ENCODE assay signal across 27 cellular contexts in the genomic region with DNA sequence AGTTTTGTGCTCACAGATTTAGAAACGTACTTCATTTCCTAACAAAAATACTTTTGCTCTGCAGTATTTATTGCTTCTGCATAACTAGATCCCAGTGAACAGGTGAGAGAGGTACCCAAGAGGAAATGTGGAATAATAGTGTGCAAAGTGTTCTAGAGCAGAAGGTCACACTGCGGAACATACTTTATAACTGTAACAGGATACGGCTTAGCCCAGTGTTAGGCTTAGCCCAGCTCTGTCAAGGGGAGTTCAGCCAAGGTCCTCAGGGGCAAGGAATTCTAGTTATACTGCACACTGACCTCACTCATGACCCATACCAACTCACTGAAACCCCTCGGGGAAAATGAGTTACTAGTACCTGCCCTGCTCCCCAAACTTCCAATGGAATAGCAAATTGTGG. TPM values are rescaled to one million over a fixed set of nuclear protein-coding genes. Genes with fewer than 3 reads are reported as not detected.
A peak's percentile ranks its signal among the peaks of the same experiment; 100 is the strongest.
DNase-seq lines count a peak whose midpoint lies in the region; ATAC-seq, FAIRE-seq and TF ChIP-seq lines count a peak whose summit lies in the region.
"Had no signal": no experiment of that assay in that cellular context is flagged by ENCODE, and none has a peak within 500 bp of the region (broad histone marks: within the 10 kb centered on the region; RNA-seq: fewer than 3 reads in every experiment).

No MANE protein-coding gene starts in this region.

- H3K27me3 ChIP-seq in HCT116 (ENCODE audit: insufficient read depth, low read length) (no peaks in the 10 kb centered on the region), PC-9 (ENCODE audit: insufficient read depth, low read depth) (no peaks in the 10 kb centered on the region), keratinocyte (ENCODE audit: control insufficient read depth, extremely low read depth, insufficient read depth, low read length) (no peaks in the 10 kb centered on the region), gastrocnemius medialis (no peaks in the 10 kb centered on the region)
- H3K27me3 ChIP-seq: ascending aorta, suprapubic skin had no signal

- intact Hi-C loops in HCT116 (cut with micrococcal nuclease) (no loop called here), PC-9 (cut with micrococcal nuclease; ENCODE audit: unreplicated experiment) (no loop called here), gastrocnemius medialis (cut with DNase I; ENCODE audit: low total_unique reads) (no loop called here)
- intact Hi-C loops in activated T-helper 2 cell treated with anti-CD3 and anti-CD28 coated beads, Interferon-gamma antibody, Interleukin-2, Interleukin-4, amounts not matched to agents 10 μg/mL and 5 μg/mL and 100 μg/mL, durations not matched to agents 14 hours and 24 hours and 36 hours (cut with micrococcal nuclease), result no loop called here

- H3K27ac ChIP-seq in HCT116 (ENCODE audit: low read depth, low read length) (peak overlapping the region; percentile 64), PC-9 (peak overlapping the region; percentile 45), keratinocyte (ENCODE audit: control insufficient read depth, insufficient read depth, low read length) (no peak overlapping the region), gastrocnemius medialis (peak overlapping the region; percentile 72 to 90 (median 78))
- H3K27ac ChIP-seq: ascending aorta, parathyroid adenoma, skin epidermis, suprapubic skin had no signal

- TF ChIP-seq POLR2A in HCT116 (IDR thresholded peaks at IDR 0.05; ENCODE audit: borderline replicate concordance, extremely low read depth, insufficient read depth, insufficient read length) (no peak), gastrocnemius medialis (IDR thresholded peaks at IDR 0.05) (no peak)

- peak; percentile 84 for FAIRE-seq in keratinocyte (lab: Jason Lieb, UNC)
- FAIRE-seq: GM12892 had no signal

- CTCF ChIA-PET in HCT116 (lab: Charles Lee), result no interaction called here
- CTCF ChIA-PET in PC-9 (lab: Charles Lee), result no interaction called here

- BruUV-seq in HCT116 (replicated peaks; lab: Mats Ljungman, UMichigan) (no TSS peak), PC-9 (replicated peaks; lab: Mats Ljungman, UMichigan) (no TSS peak)

- no peaks in the 10 kb centered on the region for H3K9me3 Mint-ChIP-seq in activated T-helper 2 cell treated with anti-CD3 and anti-CD28 coated beads, Interferon-gamma antibody, Interleukin-2, Interleukin-4, amounts not matched to agents 10 μg/mL and 5 μg/mL and 100 μg/mL, durations not matched to agents 14 hours and 24 hours and 36 hours
- H3K9me3 Mint-ChIP-seq: activated CD4-positive, alpha-beta T cell treated with anti-CD3 and anti-CD28 coated beads, Interleukin-2, amount 10 ng/mL, durations not matched to agents 24 days and 14 days; activated T-helper 1 cell treated with anti-CD3 and anti-CD28 coated beads, Interleukin-12 subunit alpha, Interleukin-12 subunit beta, Interleukin-2, Interleukin-4 antibody, amounts not matched to agents 30 ng/mL and 10 ng/mL and 1 ng/mL, durations not matched to agents 14 hours and 24 hours and 36 hours; CD4-positive, alpha-beta T cell had no signal

- dilution Hi-C loops in keratinocyte (cut with MboI; ENCODE audit: extremely low pct_ligation_motif_present, low sequenced_read_pairs), result no loop called here

- no peaks in the 10 kb centered on the region for H3K9me3 ChIP-seq in HCT116 (ENCODE audit: control insufficient read depth in 1 of 2, insufficient read depth in 1 of 2, low read depth in 1 of 2, low read length in 2 of 2)
- no peaks in the 10 kb centered on the region for H3K9me3 ChIP-seq in PC-9 (ENCODE audit: insufficient read depth, low read depth)
- H3K9me3 ChIP-seq in keratinocyte (ENCODE audit: control insufficient read depth, low read depth, low read length), result no peaks in the 10 kb centered on the region
- no peaks in the 10 kb centered on the region for H3K9me3 ChIP-seq in gastrocnemius medialis
- H3K9me3 ChIP-seq: ascending aorta, suprapubic skin had no signal

- H3K4me3 Mint-ChIP-seq in activated T-helper 2 cell treated with anti-CD3 and anti-CD28 coated beads, Interferon-gamma antibody, Interleukin-2, Interleukin-4, amounts not matched to agents 10 μg/mL and 5 μg/mL and 100 μg/mL, durations not matched to agents 14 hours and 24 hours and 36 hours (ENCODE audit: low read depth), result no peak overlapping the region
- H3K4me3 Mint-ChIP-seq: activated CD4-positive, alpha-beta T cell treated with anti-CD3 and anti-CD28 coated beads, Interleukin-2, amount 10 ng/mL, durations not matched to agents 24 days and 14 days; activated naive CD8-positive, alpha-beta T cell; activated T-helper 1 cell treated with anti-CD3 and anti-CD28 coated beads, Interleukin-12 subunit alpha, Interleukin-12 subunit beta, Interleukin-2, Interleukin-4 antibody, amounts not matched to agents 30 ng/mL and 10 ng/mL and 1 ng/mL, durations not matched to agents 14 hours and 24 hours and 36 hours; CD4-positive, alpha-beta T cell; naive thymus-derived CD4-positive, alpha-beta T cell; T-helper 17 cell had no signal

- no peak overlapping the region for H3K27ac Mint-ChIP-seq in activated T-helper 2 cell treated with anti-CD3 and anti-CD28 coated beads, Interferon-gamma antibody, Interleukin-2, Interleukin-4, amounts not matched to agents 10 μg/mL and 5 μg/mL and 100 μg/mL, durations not matched to agents 14 hours and 24 hours and 36 hours
- H3K27ac Mint-ChIP-seq: activated CD4-positive, alpha-beta T cell treated with anti-CD3 and anti-CD28 coated beads, Interleukin-2, amount 10 ng/mL, durations not matched to agents 24 days and 14 days; activated naive CD8-positive, alpha-beta T cell; activated T-helper 1 cell treated with anti-CD3 and anti-CD28 coated beads, Interleukin-12 subunit alpha, Interleukin-12 subunit beta, Interleukin-2, Interleukin-4 antibody, amounts not matched to agents 30 ng/mL and 10 ng/mL and 1 ng/mL, durations not matched to agents 14 hours and 24 hours and 36 hours; CD4-positive, alpha-beta T cell; naive thymus-derived CD4-positive, alpha-beta T cell; T-helper 17 cell had no signal

- H3K36me3 Mint-ChIP-seq in activated T-helper 2 cell treated with anti-CD3 and anti-CD28 coated beads, Interferon-gamma antibody, Interleukin-2, Interleukin-4, amounts not matched to agents 10 μg/mL and 5 μg/mL and 100 μg/mL, durations not matched to agents 14 hours and 24 hours and 36 hours (ENCODE audit: low read depth), result no peaks in the 10 kb centered on the region
- H3K36me3 Mint-ChIP-seq: activated naive CD8-positive, alpha-beta T cell; naive thymus-derived CD4-positive, alpha-beta T cell had no signal

- peak overlapping the region; percentile 48 for H3K9ac ChIP-seq in HCT116 (ENCODE audit: low read length)
- no peak overlapping the region for H3K9ac ChIP-seq in keratinocyte (ENCODE audit: control insufficient read depth, extremely low read depth, insufficient read depth, low read length)
- H3K9ac ChIP-seq: parathyroid adenoma had no signal

- H3K4me2 ChIP-seq in HCT116 (ENCODE audit: low read length) (peak overlapping the region; percentile 64), PC-9 (peak overlapping the region; percentile 34), keratinocyte (ENCODE audit: control insufficient read depth, extremely low read depth, insufficient read depth, low read depth, low read length) (no peak overlapping the region)

- H3K4me3 ChIP-seq in HCT116 (replicated peaks in 1 of 2; ENCODE audit: low read depth in 1 of 2, low read length in 2 of 2) (peak overlapping the region in 1 of 2 experiments; percentile 37; a peak in 2 of 4 replicates), PC-9 (no peak overlapping the region), keratinocyte (ENCODE audit: control insufficient read depth in 2 of 3, extremely low read depth in 1 of 3, insufficient read depth in 2 of 3, low read depth in 1 of 3, low read length in 3 of 3) (no peak overlapping the region), gastrocnemius medialis (no peak overlapping the region)
- H3K4me3 ChIP-seq: ascending aorta, skin epidermis, suprapubic skin had no signal

- RAD21 ChIA-PET in HCT116 (lab: Charles Lee; ENCODE audit: low non-redundant PET in 1 of 2, low total read pairs in 2 of 2, uncharacterized antibody in 2 of 2, unreplicated experiment in 2 of 2), result no interaction called here

- H4K20me1 ChIP-seq in HCT116 (ENCODE audit: insufficient read depth) (no peaks in the 10 kb centered on the region), PC-9 (ENCODE audit: insufficient read depth) (no peaks in the 10 kb centered on the region), keratinocyte (ENCODE audit: control insufficient read depth, extremely low read depth, insufficient read depth, low read length) (peaks cover 12% of the 10 kb centered on the region)

- no peak for TF ChIP-seq RAD21 in HCT116 (IDR thresholded peaks at IDR 0.05; ENCODE audit: low read depth)

- peaks cover 3% of the 10 kb centered on the region for H3K27me3 Mint-ChIP-seq in activated T-helper 2 cell treated with anti-CD3 and anti-CD28 coated beads, Interferon-gamma antibody, Interleukin-2, Interleukin-4, amounts not matched to agents 10 μg/mL and 5 μg/mL and 100 μg/mL, durations not matched to agents 14 hours and 24 hours and 36 hours (ENCODE audit: low read depth)

- POLR2A ChIA-PET in HCT116 (lab: Charles Lee) (no interaction called here), PC-9 (lab: Charles Lee; ENCODE audit: unreplicated experiment) (interaction anchor here (0.7 kb wide), 1 partner anchor 53 kb away, joined by 8 read pairs; no protein-coding TSS in a partner anchor)

- peaks cover 19% of the 10 kb centered on the region for H3F3A ChIP-seq in PC-9 (ENCODE audit: insufficient read depth, low read depth)

- TF ChIP-seq CTCF in HCT116 (IDR thresholded peaks at IDR 0.05 in 2 of 3, conservative IDR thresholded peaks at IDR 0.05 in 1 of 3; ENCODE audit: borderline replicate concordance in 1 of 3, insufficient read depth in 1 of 3, low read depth in 2 of 3, low read length in 2 of 3) (no peak), PC-9 (conservative IDR thresholded peaks at IDR 0.05) (no peak), keratinocyte (optimal IDR thresholded peaks at IDR 0.05 in 1 of 3, IDR thresholded peaks at IDR 0.05 in 1 of 3, conservative IDR thresholded peaks at IDR 0.05 in 1 of 3; ENCODE audit: extremely low read depth in 1 of 3, insufficient read depth in 2 of 3, low read length in 3 of 3) (no peak), gastrocnemius medialis (IDR thresholded peaks at IDR 0.05 in 4 of 5, conservative IDR thresholded peaks at IDR 0.05 in 1 of 5) (no peak), GM10266 (IDR thresholded peaks at IDR 0.05; ENCODE audit: control insufficient read depth, insufficient read depth, low read depth, missing control alignments) (no peak)

- H3K4me1 Mint-ChIP-seq in activated T-helper 2 cell treated with anti-CD3 and anti-CD28 coated beads, Interferon-gamma antibody, Interleukin-2, Interleukin-4, amounts not matched to agents 10 μg/mL and 5 μg/mL and 100 μg/mL, durations not matched to agents 14 hours and 24 hours and 36 hours (ENCODE audit: low read depth), result peaks cover 8% of the 10 kb centered on the region
- H3K4me1 Mint-ChIP-seq: activated CD4-positive, alpha-beta T cell treated with anti-CD3 and anti-CD28 coated beads, Interleukin-2, amount 10 ng/mL, durations not matched to agents 24 days and 14 days had no signal

- no peaks in the 10 kb centered on the region for H3K9me2 ChIP-seq in HCT116 (ENCODE audit: insufficient read depth)
- H3K9me2 ChIP-seq in PC-9 (ENCODE audit: insufficient read depth), result no peaks in the 10 kb centered on the region

- H3K36me3 ChIP-seq in HCT116 (ENCODE audit: control insufficient read depth in 1 of 2, insufficient read depth in 2 of 2, low read length in 2 of 2) (no peaks in the 10 kb centered on the region), PC-9 (ENCODE audit: low read depth) (no peaks in the 10 kb centered on the region), keratinocyte (ENCODE audit: control insufficient read depth in 2 of 2, extremely low read depth in 1 of 2, insufficient read depth in 2 of 2, low read length in 2 of 2) (peaks cover 3 to 8% of the 10 kb centered on the region in 2 experiments), gastrocnemius medialis (no peaks in the 10 kb centered on the region)
- H3K36me3 ChIP-seq: ascending aorta, suprapubic skin had no signal

- H3K79me2 ChIP-seq in HCT116 (ENCODE audit: insufficient read depth, low read length) (peaks cover 80% of the 10 kb centered on the region), PC-9 (ENCODE audit: low read depth) (peaks cover 73% of the 10 kb centered on the region), keratinocyte (ENCODE audit: control insufficient read depth, insufficient read depth, low read length) (peaks cover 96% of the 10 kb centered on the region)
- H3K79me2 ChIP-seq: parathyroid adenoma had no signal

- H2AFZ ChIP-seq in HCT116 (ENCODE audit: low read depth, low read length, poor library complexity, severe bottlenecking) (no peak overlapping the region), PC-9 (no peak overlapping the region), keratinocyte (ENCODE audit: control insufficient read depth, low read length) (no peak overlapping the region)
- H2AFZ ChIP-seq: parathyroid adenoma had no signal

- DNase-seq in HCT116 (ENCODE audit: low read depth, low spot score) (no peak), PC-9 (peak; percentile 48 to 60), keratinocyte (ENCODE audit: low read depth, low spot score) (no peak), gastrocnemius medialis (peak; percentile 29 to 60), GM10266 (ENCODE audit: extremely low spot score) (no peak), NCI-H146 treated with DMSO at 0.1 percent for 48 hours (lab: John Stamatoyannopoulos, UW; ENCODE audit: unreplicated experiment) (no peak)
- DNase-seq in activated T-helper 2 cell treated with anti-CD3 and anti-CD28 coated beads, Interferon-gamma antibody, Interleukin-2, Interleukin-4, amounts not matched to agents 10 μg/mL and 5 μg/mL and 100 μg/mL, durations not matched to agents 14 hours and 24 hours and 36 hours (ENCODE audit: low spot score), result no peak
- DNase-seq: activated CD4-positive, alpha-beta T cell treated with anti-CD3 and anti-CD28 coated beads, Interleukin-2, amount 10 ng/mL, durations not matched to agents 24 days and 14 days; CD4-positive, alpha-beta T cell; central memory CD4-positive, alpha-beta T cell; DMS53; hippocampal formation; mammary epithelial cell; naive thymus-derived CD4-positive, alpha-beta T cell; NCI-H1417 treated with DMSO at 0.1 percent for 48 hours; NCI-H2107; NCI-H510A; stimulated activated CD4-positive, alpha-beta T cell treated with anti-CD3 and anti-CD28 coated beads, Interleukin-1b, Interleukin-23, amount 100 ng/mL, for 48 hours; T-helper 17 cell had no signal

- peak; percentile 44 for ATAC-seq in HCT116
- ATAC-seq in gastrocnemius medialis, result peak; percentile 85 to 88
- ATAC-seq in HG02571 (IDR thresholded peaks at IDR 0.05; ENCODE audit: unreplicated experiment), result no peak
- ATAC-seq: naive thymus-derived CD4-positive, alpha-beta T cell; T-helper 17 cell had no signal

- H3K4me1 ChIP-seq in HCT116 (ENCODE audit: control insufficient read depth in 1 of 2, insufficient read depth in 2 of 2, low read length in 2 of 2) (peaks cover 47 to 61% of the 10 kb centered on the region in 2 experiments), PC-9 (replicated peaks; ENCODE audit: insufficient read depth) (peaks cover 43% of the 10 kb centered on the region), keratinocyte (ENCODE audit: control insufficient read depth, extremely low read depth, insufficient read depth, low read length) (peaks cover 52% of the 10 kb centered on the region), gastrocnemius medialis (peaks cover 72 to 94% of the 10 kb centered on the region in 2 donors)

- in situ Hi-C loops in gastrocnemius medialis (cut with MboI; ENCODE audit: low sequenced_read_pairs in 4 of 4), result no loop called here

- peaks cover 6% of the 10 kb centered on the region for H3K9me1 ChIP-seq in keratinocyte (ENCODE audit: control insufficient read depth, extremely low read depth, insufficient read depth, low read length)

RNA-seq across cellular contexts. Expression of a gene that starts 55.3 kb away (rescaled TPM):
- total RNA-seq in HCT116 (2021; ENCODE audit: unreplicated experiment) (37.5 TPM), PC-9 (2021) (59.2 and 78.9 TPM in 2 replicates), gastrocnemius medialis (10 to 100 TPM; 42.8 to 63.8 (median 50.4) TPM)
- polyA plus RNA-seq in HCT116 (2012), result 7.2 and 11.1 TPM in 2 replicates
- 28.0 to 59.9 TPM (median 29.9 TPM) in 3 replicates for polyA plus RNA-seq in keratinocyte
- polyA plus RNA-seq in keratinocyte (2011; ENCODE audit: low read depth), result 16.1 TPM
- polyA plus RNA-seq in keratinocyte (2011; cell fraction: cytosol; rRNA removed), result 22.9 and 31.8 TPM in 2 replicates
- polyA plus RNA-seq in keratinocyte (2011; cell fraction: nucleus; rRNA removed), result 67.8 and 76.2 TPM in 2 replicates
- polyA plus RNA-seq in keratinocyte (2012; ENCODE audit: low replicate concordance), result 23.6 and 44.7 TPM in 2 replicates
- 115 to 156 TPM (median 131 TPM) in 3 replicates for polyA minus RNA-seq in keratinocyte
- 92.3 TPM for polyA minus RNA-seq in keratinocyte (2011; cell fraction: cytosol; rRNA and poly(A)+ RNA removed)
- 167 and 251 TPM in 2 replicates for polyA minus RNA-seq in keratinocyte (2011; cell fraction: nucleus; rRNA and poly(A)+ RNA removed)
- 71.4 and 75.6 TPM in 2 replicates for total RNA-seq in activated T-helper 2 cell treated with anti-CD3 and anti-CD28 coated beads, Interferon-gamma antibody, Interleukin-2, Interleukin-4, amounts not matched to agents 10 μg/mL and 5 μg/mL and 100 μg/mL, durations not matched to agents 14 hours and 24 hours and 36 hours

Comparison
In these comparisons a context has a peak if more than half of its experiments do, and no peak if none do; other contexts are left out.
1. DNase-seq: peak in PC-9 (2 of 2) and gastrocnemius medialis (2 of 2); none in HCT116 (single experiment), keratinocyte (single experiment), GM10266 (single experiment), NCI-H146 treated with DMSO at 0.1 percent for 48 hours (single experiment) and activated T-helper 2 cell treated with anti-CD3 and anti-CD28 coated beads, Interferon-gamma antibody, Interleukin-2, Interleukin-4, amounts not matched to agents 10 μg/mL and 5 μg/mL and 100 μg/mL, durations not matched to agents 14 hours and 24 hours and 36 hours (single experiment).